Comparison of ENCODE assay signal across 8 cellular contexts in the genomic region with DNA sequence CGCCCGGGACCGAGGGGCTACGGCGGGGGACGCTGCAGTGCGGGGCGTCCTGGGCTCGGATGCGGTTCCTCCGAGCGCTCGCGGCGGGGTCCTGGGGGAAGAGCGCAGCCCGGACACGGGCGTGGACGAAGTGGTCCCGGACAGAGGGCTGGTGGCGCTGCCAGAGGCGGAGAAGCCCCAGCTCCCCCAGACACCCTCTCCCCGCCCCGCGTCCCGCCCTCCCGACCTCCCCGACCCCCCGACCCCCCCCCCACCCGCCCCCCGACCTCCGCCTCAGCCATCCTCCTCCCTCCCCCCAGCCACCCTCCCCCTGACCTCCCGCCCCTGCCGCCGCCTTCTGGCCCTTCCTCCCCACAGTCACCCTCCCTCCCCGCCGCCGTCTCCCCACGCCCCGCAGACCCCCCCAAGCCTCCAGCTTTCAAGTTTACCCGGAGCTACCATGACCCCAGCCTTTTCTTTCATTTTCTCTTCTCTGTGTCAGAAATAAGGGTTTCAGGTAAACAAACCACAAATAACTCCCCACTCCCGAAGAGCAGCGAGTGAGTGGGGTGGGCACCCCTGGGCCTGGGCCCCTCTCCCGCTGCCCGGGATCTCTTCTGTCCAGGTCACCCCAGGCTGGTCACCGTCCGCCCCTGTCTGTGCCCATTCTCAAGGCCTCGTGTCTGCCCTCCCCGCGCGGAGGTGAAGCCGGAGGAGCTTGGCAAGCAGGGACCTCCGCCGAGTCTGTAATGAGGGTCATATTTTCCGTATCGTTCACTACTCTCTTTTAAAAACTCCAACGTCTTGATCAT. TPM values are rescaled to one million over a fixed set of nuclear protein-coding genes. Genes with fewer than 3 reads are reported as not detected.
DNase-seq lines count a peak whose midpoint lies in the region; ATAC-seq and TF ChIP-seq lines count a peak whose summit lies in the region.

No MANE protein-coding gene starts in this region.

- H3K36me3 ChIP-seq in PC-9 (ENCODE audit: low read depth), result no peaks in the 10 kb centered on the region
- H3K36me3 ChIP-seq in lung (ENCODE audit: control insufficient read depth in 2 of 2, insufficient read depth in 2 of 2, low read length in 2 of 2), result no peaks in the 10 kb centered on the region
- H3K36me3 ChIP-seq in thoracic aorta, result no peaks in the 10 kb centered on the region

- H3F3A ChIP-seq in PC-9 (ENCODE audit: insufficient read depth, low read depth), result 0 out of 2 replicates have a peak, but pooled peaks cover 9% of the 10 kb centered on the region

- DNase-seq in GM12864 (ENCODE audit: low read depth), result no peak
- no peak for DNase-seq in PC-9
- no peak for DNase-seq in lung (ENCODE audit: low spot score)
- no peak for DNase-seq in thoracic aorta (ENCODE audit: low spot score)
- no peak for DNase-seq in KG1 (lab: John Stamatoyannopoulos, UW)

- no peak for TF ChIP-seq CTCF in GM12864 (IDR thresholded peaks at IDR 0.05; ENCODE audit: low read depth, low read length, missing control alignments)
- TF ChIP-seq CTCF in PC-9 (conservative IDR thresholded peaks at IDR 0.05), result no peak
- TF ChIP-seq CTCF in brain (conservative IDR thresholded peaks at IDR 0.05), result no peak
- TF ChIP-seq CTCF in lung (IDR thresholded peaks at IDR 0.05; ENCODE audit: control extremely low read depth, extremely low read depth), result no peak
- TF ChIP-seq CTCF in thoracic aorta (IDR thresholded peaks at IDR 0.05), result no peak

- H3K9me3 Mint-ChIP-seq in brain, result peaks cover 0 to 4% (median 2%) of the 10 kb centered on the region in 5 experiments

- peaks cover 57% of the 10 kb centered on the region for H3K27me3 Mint-ChIP-seq in brain

- no peaks in the 10 kb centered on the region for H4K20me1 ChIP-seq in PC-9 (ENCODE audit: insufficient read depth)

- WGBS in lung, 2 donors, result 26 to 42% methylated on average over 24 to 52 of the region's 58 CpGs

- CTCF ChIA-PET in PC-9 (lab: Charles Lee), result no interaction called here

- H2AFZ ChIP-seq in PC-9, result peak overlapping the region; percentile 62; the same call in 1 of the 2 replicates

- peak overlapping the region; percentile 78 to 83 (median 79) for H3K4me3 Mint-ChIP-seq in brain

- ATAC-seq in lung (ENCODE audit: insufficient read depth, low FRiP score) (no peak), thoracic aorta (ENCODE audit: insufficient number of reproducible peaks, low FRiP score, low read depth) (no peak), HG03469 (IDR thresholded peaks at IDR 0.05; ENCODE audit: unreplicated experiment) (no peak), GM18502 (IDR thresholded peaks at IDR 0.05; ENCODE audit: poor library complexity, unreplicated experiment) (no peak)

- H3K4me2 ChIP-seq in PC-9, result peak overlapping the region; percentile 65

- POLR2A ChIA-PET in PC-9 (lab: Charles Lee; ENCODE audit: unreplicated experiment), result no interaction called here

- H3K9me2 ChIP-seq in PC-9 (ENCODE audit: insufficient read depth), result no peaks in the 10 kb centered on the region

- no peaks in the 10 kb centered on the region for H3K79me2 ChIP-seq in PC-9 (ENCODE audit: low read depth)

- no peaks in the 10 kb centered on the region for H3K36me3 Mint-ChIP-seq in brain

- H3K4me1 ChIP-seq in PC-9 (replicated peaks; ENCODE audit: insufficient read depth) (peaks cover 10% of the 10 kb centered on the region), lung (ENCODE audit: control insufficient read depth in 2 of 2, insufficient read depth in 2 of 2, low read length in 2 of 2) (peaks cover 6 to 19% of the 10 kb centered on the region in 2 donors), thoracic aorta (ENCODE audit: control insufficient read depth in 1 of 2, low read depth in 2 of 2) (peaks cover 25 to 46% of the 10 kb centered on the region in 2 donors)

- peaks cover 46% of the 10 kb centered on the region for H3K4me1 Mint-ChIP-seq in brain

- intact Hi-C loops in PC-9 (cut with micrococcal nuclease; ENCODE audit: unreplicated experiment), result no loop called here

- H3K27ac Mint-ChIP-seq in brain, result peak overlapping the region in 3 of 5 experiments; percentile 24 to 46 (median 24)

- H3K9me3 ChIP-seq in PC-9 (ENCODE audit: insufficient read depth, low read depth), result no peaks in the 10 kb centered on the region
- H3K9me3 ChIP-seq in lung (ENCODE audit: control insufficient read depth in 2 of 2, insufficient read depth in 1 of 2, low read length in 1 of 2), result no peaks in the 10 kb centered on the region
- no peaks in the 10 kb centered on the region for H3K9me3 ChIP-seq in thoracic aorta

- peak overlapping the region; percentile 66 for H3K4me3 ChIP-seq in GM12864 (ENCODE audit: low read depth, low read length)
- H3K4me3 ChIP-seq in PC-9, result peak overlapping the region; percentile 53; the same call in 1 of the 2 replicates
- peak overlapping the region; percentile 37 for H3K4me3 ChIP-seq in lung
- peak overlapping the region; percentile 92 for H3K4me3 ChIP-seq in thoracic aorta

- BruUV-seq in PC-9 (replicated peaks; lab: Mats Ljungman, UMichigan), result no TSS peak

- no peak overlapping the region for H3K27ac ChIP-seq in PC-9
- H3K27ac ChIP-seq in lung (ENCODE audit: low read depth in 1 of 2, low read length in 1 of 2), result peak overlapping the region; percentile 13 to 62
- peak overlapping the region; percentile 43 to 75 for H3K27ac ChIP-seq in thoracic aorta

- H3K27me3 ChIP-seq in PC-9 (ENCODE audit: insufficient read depth, low read depth), result no peaks in the 10 kb centered on the region
- no peaks in the 10 kb centered on the region for H3K27me3 ChIP-seq in lung (ENCODE audit: control insufficient read depth, insufficient read depth)
- H3K27me3 ChIP-seq in thoracic aorta (replicated peaks; ENCODE audit: insufficient read depth), result no peaks in the 10 kb centered on the region

RNA-seq across cellular contexts. Expression of a gene that starts 5.1 kb away (rescaled TPM):
- 2.6 and 2.9 TPM in 2 replicates for total RNA-seq in PC-9 (2021)
- 5.5 TPM for polyA plus RNA-seq in brain (ENCODE audit: insufficient read depth, low read depth, low replicate concordance)
- 10 to 100 TPM; 14.2 to 25.5 TPM for total RNA-seq in lung
- 10 to 100 TPM in 1 of 2 donors, 1 to 10 TPM in 1; 8.6 to 11.6 TPM for polyA plus RNA-seq in lung
- 10 to 100 TPM; 27.6 to 40.8 TPM for total RNA-seq in thoracic aorta

Comparison
In these comparisons a context has a peak if more than half of its experiments do, and no peak if none do; other contexts are left out.
1. H3K4me3 ChIP-seq: peak in every context shown above with its lines; median percentile 92 in thoracic aorta; 66 in GM12864; 53 in PC-9; 37 in lung.